Comparison of ENCODE assay signal across 21 cellular contexts in genomic region chr12:51189790-51190355, GRCh38.
"Had no signal": no experiment of that assay in that cellular context is flagged by ENCODE, and none has a peak within 500 bp of the region (broad histone marks: within the 10 kb centered on the region; RNA-seq: fewer than 3 reads in every experiment).

No MANE protein-coding gene starts in this region.

- H3K4me2 ChIP-seq: PC-9 had no signal

- H3K27me3 ChIP-seq: breast epithelium had no signal

- H3K27ac Mint-ChIP-seq: activated CD8-positive, alpha-beta T cell treated with anti-CD3 and anti-CD28 coated beads, Interleukin-2, amount 10 ng/mL, durations not matched to agents 7 days and 5 days; activated naive CD4-positive, alpha-beta T cell treated with anti-CD3 and anti-CD28 coated beads, Interleukin-2, amount 50 U/mL, for 24 hours; T-helper 17 cell; WTC11 had no signal

- DNase-seq: activated CD4-positive, alpha-beta T cell treated with anti-CD3 and anti-CD28 coated beads for 48 hours; activated CD4-positive, alpha-beta T cell treated with anti-CD3 and anti-CD28 coated beads, Interleukin-2, amount 50 U/mL, for 4 hours; activated CD4-positive, CD25-positive, alpha-beta regulatory T cell treated with anti-CD3 and anti-CD28 coated beads, Interleukin-2, amount 50 U/mL, for 72 hours; activated CD8-positive, alpha-beta memory T cell treated with anti-CD3 and anti-CD28 coated beads, Interleukin-2, amount 50 U/mL, for 48 hours; activated CD8-positive, alpha-beta T cell treated with anti-CD3 and anti-CD28 coated beads, Interleukin-2, amount 10 ng/mL, durations not matched to agents 7 days and 5 days; activated T-cell treated with anti-CD3 and anti-CD28 coated beads, Interleukin-2, amount 50 U/mL, for 1 hour; caudate nucleus; Karpas-422; NCI-H1105 treated with DMSO at 0.1 percent for 48 hours; NCI-H1436 treated with DMSO at 0.1 percent for 48 hours; NCI-H187; NCI-H2081; NCI-H446; NCI-H524; PC-9; SHP77 treated with DMSO at 0.1 percent for 48 hours; T-helper 17 cell; T-helper 9 cell had no signal

- H2AFZ ChIP-seq: PC-9 had no signal

- H3K4me1 ChIP-seq: breast epithelium had no signal

- ATAC-seq: activated CD8-positive, alpha-beta T cell treated with anti-CD3 and anti-CD28 coated beads, Interleukin-2, amount 10 ng/mL, durations not matched to agents 7 days and 5 days; T-helper 17 cell; WTC11 had no signal

- H3K36me3 ChIP-seq: breast epithelium had no signal

- H3K4me3 ChIP-seq: breast epithelium, PC-9 had no signal

- H3K9me3 ChIP-seq: breast epithelium had no signal

- H3K27me3 Mint-ChIP-seq: activated naive CD4-positive, alpha-beta T cell treated with anti-CD3 and anti-CD28 coated beads, Interleukin-2, amount 50 U/mL, for 24 hours; T-helper 17 cell had no signal

- H3K36me3 Mint-ChIP-seq: WTC11 had no signal

- H3K27ac ChIP-seq: breast epithelium, PC-9 had no signal

- H3K9me3 Mint-ChIP-seq: activated naive CD4-positive, alpha-beta T cell treated with anti-CD3 and anti-CD28 coated beads, Interleukin-2, amount 50 U/mL, for 24 hours; WTC11 had no signal

- H3K4me3 Mint-ChIP-seq: activated CD8-positive, alpha-beta T cell treated with anti-CD3 and anti-CD28 coated beads, Interleukin-2, amount 10 ng/mL, durations not matched to agents 7 days and 5 days; activated naive CD4-positive, alpha-beta T cell treated with anti-CD3 and anti-CD28 coated beads, Interleukin-2, amount 50 U/mL, for 24 hours; T-helper 17 cell; WTC11 had no signal
